ENCODE assay signal across 26 cellular contexts in the genomic region with DNA sequence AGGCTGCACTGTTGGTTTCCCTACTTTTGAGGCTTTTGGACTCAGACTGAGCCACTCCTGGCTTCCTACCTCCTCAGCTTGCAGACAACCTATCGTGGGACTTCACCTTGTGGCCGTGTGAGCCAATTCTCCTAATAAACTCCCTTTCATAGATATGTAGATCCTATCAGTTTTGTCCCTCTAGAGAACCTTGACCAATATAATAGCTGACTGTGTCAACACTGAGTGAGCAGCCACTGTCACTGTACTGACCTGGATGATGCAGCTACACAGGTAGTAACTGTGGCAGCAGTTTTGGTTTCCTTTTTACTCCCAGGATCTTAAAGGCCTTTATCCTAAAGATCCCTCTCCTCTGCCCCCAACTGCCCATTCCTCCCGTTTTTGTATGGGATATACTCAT.
"Had no signal": no experiment of that assay in that cellular context is flagged by ENCODE, and none has a peak within 500 bp of the region (broad histone marks: within the 10 kb centered on the region; RNA-seq: fewer than 3 reads in every experiment).

No MANE protein-coding gene starts in this region.

- DNase-seq: activated CD4-positive, alpha-beta T cell treated with anti-CD3 and anti-CD28 coated beads for 1 hour; activated CD4-positive, alpha-beta T cell treated with anti-CD3 and anti-CD28 coated beads for 4 hours; activated CD4-positive, alpha-beta T cell treated with anti-CD3 and anti-CD28 coated beads, Interleukin-2, amount 10 ng/mL, durations not matched to agents 7 days and 5 days; activated CD4-positive, alpha-beta T cell treated with anti-CD3 and anti-CD28 coated beads, Interleukin-2, amount 50 U/mL, for 48 hours; activated CD8-positive, alpha-beta memory T cell treated with anti-CD3 and anti-CD28 coated beads for 24 hours; activated CD8-positive, alpha-beta T cell treated with anti-CD3 and anti-CD28 coated beads for 36 hours; activated effector memory CD4-positive, alpha-beta T cell treated with Interleukin-2 at 50 U/mL for 16 hours; activated gamma-delta T cell treated with Interleukin-2 at 50 U/mL for 16 hours; activated naive CD4-positive, alpha-beta T cell treated with anti-CD3 and anti-CD28 coated beads, Interleukin-2, amount 50 U/mL, for 16 hours; activated naive CD4-positive, alpha-beta T cell treated with Interleukin-2 at 50 U/mL for 16 hours; activated T-cell treated with anti-CD3 and anti-CD28 coated beads, Interleukin-2, amount 50 U/mL, for 4 hours; amniotic stem cell; anterior cingulate cortex; body of pancreas; caudate nucleus; cortex of kidney; dermis blood vessel endothelial cell; effector CD4-positive, alpha-beta T cell; effector memory CD8-positive, alpha-beta T cell; foreskin fibroblast; glutamatergic neuron; T-helper 2 cell had no signal

- ATAC-seq: activated CD8-positive, alpha-beta T cell treated with anti-CD3 and anti-CD28 coated beads for 36 hours; activated T-cell treated with anti-CD3 and anti-CD28 coated beads, Interleukin-2, amount 50 U/mL, for 4 hours; activated T-helper 17 cell treated with anti-CD3 and anti-CD28 coated beads, Interleukin-2, amount 50 U/mL, for 72 hours; body of pancreas; effector memory CD8-positive, alpha-beta T cell; WTC11 had no signal

- H3K27me3 ChIP-seq: body of pancreas had no signal

- H3K36me3 Mint-ChIP-seq: activated naive CD8-positive, alpha-beta T cell had no signal

- H3K9me3 ChIP-seq: body of pancreas had no signal

- H3K27ac ChIP-seq: body of pancreas, epithelial cell of prostate had no signal

- H3K4me1 Mint-ChIP-seq: activated CD4-positive, alpha-beta T cell treated with anti-CD3 and anti-CD28 coated beads, Interleukin-2, amount 10 ng/mL, durations not matched to agents 7 days and 5 days had no signal

- H3K9me3 Mint-ChIP-seq: activated CD8-positive, alpha-beta T cell treated with anti-CD3 and anti-CD28 coated beads for 36 hours; activated T-cell treated with anti-CD3 and anti-CD28 coated beads, Interleukin-2, amount 50 U/mL, for 4 hours; effector memory CD8-positive, alpha-beta T cell had no signal

- H3K4me3 Mint-ChIP-seq: activated CD4-positive, alpha-beta T cell treated with anti-CD3 and anti-CD28 coated beads, Interleukin-2, amount 10 ng/mL, durations not matched to agents 7 days and 5 days; activated CD8-positive, alpha-beta T cell treated with anti-CD3 and anti-CD28 coated beads for 36 hours; activated naive CD8-positive, alpha-beta T cell; activated T-cell treated with anti-CD3 and anti-CD28 coated beads, Interleukin-2, amount 50 U/mL, for 4 hours; activated T-helper 17 cell treated with anti-CD3 and anti-CD28 coated beads, Interleukin-2, amount 50 U/mL, for 72 hours; effector memory CD8-positive, alpha-beta T cell; WTC11 had no signal

- H3K4me3 ChIP-seq: body of pancreas had no signal

- H3K27ac Mint-ChIP-seq: activated CD4-positive, alpha-beta T cell treated with anti-CD3 and anti-CD28 coated beads, Interleukin-2, amount 10 ng/mL, durations not matched to agents 7 days and 5 days; activated CD8-positive, alpha-beta T cell treated with anti-CD3 and anti-CD28 coated beads for 36 hours; activated naive CD8-positive, alpha-beta T cell; activated T-helper 17 cell treated with anti-CD3 and anti-CD28 coated beads, Interleukin-2, amount 50 U/mL, for 72 hours; WTC11 had no signal

- H3K4me1 ChIP-seq: body of pancreas had no signal
